ENCODE assay signal across 12 cellular contexts in the genomic region with DNA sequence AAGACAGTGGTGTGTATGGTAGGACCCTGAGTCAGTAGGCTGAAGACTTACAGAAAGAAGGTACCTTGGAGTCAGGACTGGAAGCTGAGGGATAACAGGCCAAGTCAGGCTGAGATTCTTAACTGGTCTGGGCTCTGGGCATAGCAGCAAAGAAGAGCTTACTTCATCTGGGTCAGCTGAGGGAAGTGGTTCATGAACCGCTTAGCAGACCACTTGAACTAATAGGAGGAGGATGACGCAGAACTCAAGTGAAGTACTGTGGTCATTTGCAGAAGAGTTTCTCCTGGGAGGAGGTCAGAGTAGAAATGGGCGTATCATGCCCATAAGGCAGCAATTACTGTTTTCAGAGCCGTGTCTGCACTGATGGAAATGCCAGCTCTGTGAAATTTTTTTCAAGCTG.
DNase-seq lines count a peak whose midpoint lies in the region; ATAC-seq and TF ChIP-seq lines count a peak whose summit lies in the region.
"Had no signal": no experiment of that assay in that cellular context is flagged by ENCODE, and none has a peak within 500 bp of the region (broad histone marks: within the 10 kb centered on the region; RNA-seq: fewer than 3 reads in every experiment).

No MANE protein-coding gene starts in this region.

- H3K9me3 ChIP-seq in adipocyte (ENCODE audit: control insufficient read depth, low read length) (no peaks in the 10 kb centered on the region), tibial nerve (no peaks in the 10 kb centered on the region)
- H3K9me3 ChIP-seq: right lobe of liver had no signal

- H3K27me3 ChIP-seq in adipocyte (replicated peaks; ENCODE audit: control insufficient read depth, insufficient read depth, low read length) (no peaks in the 10 kb centered on the region), tibial nerve (no peaks in the 10 kb centered on the region)
- H3K27me3 ChIP-seq: right lobe of liver had no signal

- DNase-seq in AG20443 (ENCODE audit: low spot score) (peak; percentile 79), HK-2 (ENCODE audit: unreplicated experiment) (peak; percentile 11), adipocyte (ENCODE audit: low read depth) (peak; percentile 29), myocyte (ENCODE audit: low read depth) (peak; percentile 70), tibial nerve (ENCODE audit: low spot score in 2 of 2) (no peak), NCI-H1436 (lab: John Stamatoyannopoulos, UW) (no peak)
- DNase-seq: activated naive CD8-positive, alpha-beta T cell treated with anti-CD3 and anti-CD28 coated beads, Interleukin-2, amount 10 ng/mL, durations not matched to agents 7 days and 5 days; PC-3; right lobe of liver; T1000 had no signal

- H3K4me1 ChIP-seq in adipocyte (ENCODE audit: control insufficient read depth, insufficient read depth, low read length) (peaks cover 4% of the 10 kb centered on the region), tibial nerve (no peaks in the 10 kb centered on the region)
- H3K4me1 ChIP-seq: right lobe of liver had no signal

- no peak for TF ChIP-seq POLR2A in tibial nerve (IDR thresholded peaks at IDR 0.05)

- H3K9ac ChIP-seq in adipocyte (ENCODE audit: low read length), result no peak overlapping the region

- H3K4me3 ChIP-seq in adipocyte (ENCODE audit: low read length) (no peak overlapping the region), tibial nerve (no peak overlapping the region)
- H3K4me3 ChIP-seq: right lobe of liver had no signal

- no peak for TF ChIP-seq CTCF in tibial nerve (IDR thresholded peaks at IDR 0.05)

- ATAC-seq in GM21423 (IDR thresholded peaks at IDR 0.05; ENCODE audit: unreplicated experiment) (no peak), HG02678 (IDR thresholded peaks at IDR 0.05; ENCODE audit: unreplicated experiment) (no peak)
- ATAC-seq: PC-3, right lobe of liver had no signal

- 66 to 72% methylated on average over 4 of the region's 4 CpGs for WGBS in tibial nerve, 2 donors

- H3K27ac ChIP-seq in tibial nerve, result no peak overlapping the region
- H3K27ac ChIP-seq: right lobe of liver had no signal

- no peaks in the 10 kb centered on the region for H3K36me3 ChIP-seq in adipocyte (ENCODE audit: control insufficient read depth, insufficient read depth, low read length, severe bottlenecking)
- H3K36me3 ChIP-seq in tibial nerve, result no peaks in the 10 kb centered on the region
- H3K36me3 ChIP-seq: right lobe of liver had no signal

- no peak for TF ChIP-seq EP300 in tibial nerve (IDR thresholded peaks at IDR 0.05)

Comparison
In these comparisons a context has a peak if more than half of its experiments do, and no peak if none do; other contexts are left out.
1. DNase-seq: peak in AG20443 (single experiment), HK-2 (single experiment), adipocyte (single experiment) and myocyte (single experiment); none in tibial nerve (0 of 2) and NCI-H1436 (single experiment).